ENCODE assay signal across 25 cellular contexts in the genomic region with DNA sequence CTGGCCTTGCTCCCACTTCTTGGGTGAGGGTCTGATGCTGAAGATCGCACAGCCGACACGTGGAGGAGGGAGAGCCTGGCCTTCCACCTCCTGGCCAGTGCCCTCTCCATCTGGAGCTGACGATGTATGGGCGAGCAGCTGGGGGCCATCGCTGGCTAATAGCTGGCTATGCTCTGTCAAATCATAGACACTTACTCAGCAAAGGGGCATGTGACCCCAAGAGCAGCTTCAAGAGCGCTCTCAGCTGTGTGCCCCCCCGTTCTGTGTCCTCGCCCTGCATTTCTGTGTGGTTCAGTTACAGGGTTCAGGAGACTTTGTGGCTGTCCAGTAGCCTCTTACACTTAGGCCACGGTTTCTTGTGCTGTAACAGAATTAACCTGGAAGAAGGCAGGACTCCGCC. TPM values are rescaled to one million over a fixed set of nuclear protein-coding genes. Genes with fewer than 3 reads are reported as not detected.
DNase-seq lines count a peak whose midpoint lies in the region; ATAC-seq and TF ChIP-seq lines count a peak whose summit lies in the region.
"Had no signal": no experiment of that assay in that cellular context is flagged by ENCODE, and none has a peak within 500 bp of the region (broad histone marks: within the 10 kb centered on the region; RNA-seq: fewer than 3 reads in every experiment).

No MANE protein-coding gene starts in this region.

- WGBS in sigmoid colon, 2 donors, result 85 to 89% methylated on average over 11 of the region's 11 CpGs

- H3K9me3 ChIP-seq in sigmoid colon, result no peaks in the 10 kb centered on the region
- no peaks in the 10 kb centered on the region for H3K9me3 ChIP-seq in upper lobe of right lung
- H3K9me3 ChIP-seq: BLaER1, SJCRH30 had no signal

- peak overlapping the region; percentile 84; the same call in 1 of the 2 replicates for H3K27ac Mint-ChIP-seq in HFFc6
- H3K27ac Mint-ChIP-seq: CD4-positive, CD25-positive, alpha-beta regulatory T cell; GM23338; H9; IgD-negative memory B cell had no signal

- peaks cover 4% of the 10 kb centered on the region; the same call in 1 of the 2 replicates for H3K27me3 Mint-ChIP-seq in HFFc6 (ENCODE audit: insufficient read depth)

- H3K9me3 Mint-ChIP-seq in HFFc6, result no peaks in the 10 kb centered on the region
- H3K9me3 Mint-ChIP-seq: GM23338, H9, IgD-negative memory B cell had no signal

- no peak for TF ChIP-seq EP300 in sigmoid colon (IDR thresholded peaks at IDR 0.05)

- no peak for TF ChIP-seq CTCF in HFFc6 (IDR thresholded peaks at IDR 0.05)
- TF ChIP-seq CTCF in foreskin fibroblast (IDR thresholded peaks at IDR 0.05; ENCODE audit: low read depth, low read length), result no peak
- TF ChIP-seq CTCF in sigmoid colon (IDR thresholded peaks at IDR 0.05), result no peak
- no peak for TF ChIP-seq CTCF in upper lobe of right lung (IDR thresholded peaks at IDR 0.05)

- H3K36me3 ChIP-seq in sigmoid colon, result no peaks in the 10 kb centered on the region
- H3K36me3 ChIP-seq in upper lobe of right lung, result no peaks in the 10 kb centered on the region
- H3K36me3 ChIP-seq: SJCRH30 had no signal

- TF ChIP-seq POLR2A in sigmoid colon (IDR thresholded peaks at IDR 0.05), result no peak

- peak; percentile 32 for ATAC-seq in upper lobe of right lung
- no peak for ATAC-seq in GM19395 (IDR thresholded peaks at IDR 0.05; ENCODE audit: unreplicated experiment)
- ATAC-seq in HG03025 (IDR thresholded peaks at IDR 0.05; ENCODE audit: low FRiP score, unreplicated experiment), result no peak
- ATAC-seq: GM23338, Right ventricle myocardium inferior had no signal

- H3K27ac ChIP-seq in sigmoid colon (peak overlapping the region; percentile 36 to 83 (median 40)), upper lobe of right lung (peak overlapping the region; percentile 17)
- H3K27ac ChIP-seq: BLaER1, KMS-11, PC-9, SJCRH30 had no signal

- intact Hi-C loops in sigmoid colon (cut with DNase I) (no loop called here), upper lobe of right lung (cut with DNase I) (no loop called here)

- no peak overlapping the region for H3K4me3 Mint-ChIP-seq in HFFc6
- H3K4me3 Mint-ChIP-seq: CD4-positive, CD25-positive, alpha-beta regulatory T cell; GM23338; H9; IgD-negative memory B cell had no signal

- H3K4me1 ChIP-seq in sigmoid colon (peaks cover 0 to 27% (median 10%) of the 10 kb centered on the region in 4 donors), upper lobe of right lung (peaks cover 9% of the 10 kb centered on the region)
- H3K4me1 ChIP-seq: BLaER1 had no signal

- H3K4me3 ChIP-seq in foreskin fibroblast (ENCODE audit: low read depth in 1 of 2, low read length in 2 of 2), result no peak overlapping the region
- no peak overlapping the region for H3K4me3 ChIP-seq in sigmoid colon
- no peak overlapping the region for H3K4me3 ChIP-seq in upper lobe of right lung
- H3K4me3 ChIP-seq: BLaER1, GM23338, PC-9, SJCRH30 had no signal

- DNase-seq in HFFc6 (no peak), foreskin fibroblast (peak; percentile 83 to 86), sigmoid colon (no peak), upper lobe of right lung (no peak), NCI-H2171 (lab: John Stamatoyannopoulos, UW) (no peak), SK-N-DZ (ENCODE audit: low spot score) (no peak)
- DNase-seq: 8988T; ACHN; CD4-positive, CD25-positive, alpha-beta regulatory T cell; H9; MM.1S; NCI-H1417; NCI-H1694; NCI-H2029 treated with DMSO at 0.1 percent for 48 hours; NCI-H2227 treated with DMSO at 0.1 percent for 48 hours; NCI-H526 treated with DMSO at 0.1 percent for 48 hours; PC-9; SJCRH30 had no signal

- H3K36me3 Mint-ChIP-seq in HFFc6 (ENCODE audit: low read depth), result peaks cover 19% of the 10 kb centered on the region
- H3K36me3 Mint-ChIP-seq: CD4-positive, CD25-positive, alpha-beta regulatory T cell; IgD-negative memory B cell had no signal

- H3K27me3 ChIP-seq in sigmoid colon (no peaks in the 10 kb centered on the region), upper lobe of right lung (no peaks in the 10 kb centered on the region)
- H3K27me3 ChIP-seq: BLaER1, SJCRH30 had no signal

- peaks cover 64% of the 10 kb centered on the region for H3K4me1 Mint-ChIP-seq in HFFc6 (ENCODE audit: low read depth)
- H3K4me1 Mint-ChIP-seq: CD4-positive, CD25-positive, alpha-beta regulatory T cell; GM23338; IgD-negative memory B cell had no signal

RNA-seq across cellular contexts. Expression of a gene that starts 26.4 kb away (rescaled TPM):
- 100 to 1,000 TPM; 199 to 346 (median 326) TPM for total RNA-seq in HFFc6 (2021; fragmentation: NEBNext Ultra II Directional; extraction: Animal tissue kit (Norgen Biotek cat#: 25700))
- total RNA-seq in sigmoid colon (100 to 1,000 TPM; 123 to 230 (median 205) TPM), upper lobe of right lung (272 TPM)
- polyA plus RNA-seq in sigmoid colon, result 10 to 100 TPM in 2 of 3 donors, 1 to 10 TPM in 1; 9.0 to 43.6 (median 33.0) TPM
- polyA plus RNA-seq in SK-N-DZ (2014; cell fraction: cytosol; rRNA removed), result 94.6 and 108 TPM in 2 replicates
- 61.4 and 109 TPM in 2 replicates for polyA plus RNA-seq in SK-N-DZ (2014; cell fraction: nucleus; rRNA removed)
- polyA plus RNA-seq: CD4-positive, CD25-positive, alpha-beta regulatory T cell; IgD-negative memory B cell had no signal

Comparison
In these comparisons a context has a peak if more than half of its experiments do, and no peak if none do; other contexts are left out.
1. DNase-seq: peak in foreskin fibroblast (2 of 2); none in HFFc6 (single experiment), sigmoid colon (single experiment), upper lobe of right lung (single experiment), NCI-H2171 (single experiment) and SK-N-DZ (single experiment).